8 cellular contexts compared by ENCODE assay signal in the genomic region with DNA sequence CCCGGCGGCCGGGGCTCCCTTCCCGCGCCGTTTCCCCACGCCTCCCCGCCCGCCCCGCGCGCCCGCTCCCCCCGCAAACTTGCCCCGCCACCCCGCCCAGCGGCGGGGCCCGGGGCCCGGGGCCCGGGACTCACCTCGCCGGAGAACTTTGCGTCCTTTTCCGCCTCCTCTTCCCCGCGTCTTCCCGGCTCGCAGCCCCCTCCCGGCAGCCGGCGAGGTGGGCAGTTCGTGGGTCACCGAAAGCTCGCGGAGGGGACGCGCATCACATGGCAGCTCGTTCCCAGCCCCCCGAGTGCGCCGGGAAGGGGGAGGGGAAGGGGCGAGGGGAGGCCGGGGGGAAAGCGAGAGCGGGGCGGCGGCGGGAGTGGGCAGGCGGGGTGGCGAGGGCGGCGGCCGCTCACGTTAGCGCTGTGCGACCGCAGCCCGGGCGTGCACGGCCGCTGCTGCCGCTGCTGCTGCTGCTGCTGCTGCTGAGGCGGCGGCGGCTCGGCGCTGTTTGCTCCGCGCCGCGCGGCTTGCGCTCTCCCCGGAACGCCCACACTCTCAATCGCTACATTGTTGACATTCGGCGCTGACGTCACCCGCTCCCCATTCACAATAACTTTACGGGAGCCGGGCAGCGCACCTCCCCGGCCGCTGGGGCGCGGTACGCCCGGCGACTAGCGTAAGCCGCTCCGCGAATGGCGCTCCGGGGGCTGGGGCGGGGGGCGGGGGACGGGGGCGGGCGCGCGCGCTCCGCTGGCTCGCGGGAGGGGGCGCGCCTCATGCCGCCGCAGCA. TPM values are rescaled to one million over a fixed set of nuclear protein-coding genes. Genes with fewer than 3 reads are reported as not detected.
A peak's percentile ranks its signal among the peaks of the same experiment; 100 is the strongest.
DNase-seq lines count a peak whose midpoint lies in the region; ATAC-seq and TF ChIP-seq lines count a peak whose summit lies in the region.

BACH2 (minus strand) TSS at position 498 of the 778 bp plus-strand sequence. CDS start 287,999 bp downstream, outside the sequence.

- no peak for TF ChIP-seq CTCF in BE2C (IDR thresholded peaks at IDR 0.05; ENCODE audit: low read depth, low read length)
- TF ChIP-seq CTCF in epithelial cell of esophagus (IDR thresholded peaks at IDR 0.05; ENCODE audit: insufficient read depth, low read depth, low read length, missing control alignments) = no peak

- H3K4me1 ChIP-seq in BE2C = no peaks in the 10 kb centered on the region

- H3K36me3 ChIP-seq in BE2C = no peaks in the 10 kb centered on the region

- peaks cover 83% of the 10 kb centered on the region for H3K27me3 ChIP-seq in BE2C

- H3K4me3 ChIP-seq in BE2C (ENCODE audit: low read depth, low read length) = peak within 1 kb of the TSS; percentile 48
- H3K4me3 ChIP-seq in epithelial cell of esophagus (ENCODE audit: low read length) = peak within 1 kb of the TSS; percentile 56

- ATAC-seq in GM19455 (IDR thresholded peaks at IDR 0.05; ENCODE audit: unreplicated experiment) = peak; percentile 67

- peak; percentile 78 for DNase-seq in BE2C
- peak; percentile 75 for DNase-seq in HK-2 (ENCODE audit: unreplicated experiment)
- peak; percentile 76 for DNase-seq in NOMO-1 treated with DMSO at 0.1 percent for 48 hours (lab: John Stamatoyannopoulos, UW; ENCODE audit: unreplicated experiment)
- DNase-seq in activated CD8-positive, alpha-beta memory T cell treated with anti-CD3 and anti-CD28 coated beads, Interleukin-2, amount 50 U/mL, for 4 hours = peak; percentile 97
- peak; percentile 96 for DNase-seq in epithelial cell of esophagus (ENCODE audit: low read depth)
- DNase-seq in middle frontal gyrus (ENCODE audit: extremely low spot score, low spot score) = peak; percentile 90
- DNase-seq in stimulated activated CD8-positive, alpha-beta memory T cell treated with anti-CD3 and anti-CD28 coated beads, Interleukin-15, amount 100 ng/mL, for 48 hours (ENCODE audit: low read depth in 2 of 2) = peak; percentile 92 to 93

- no peaks in the 10 kb centered on the region for H3K9me3 ChIP-seq in BE2C

RNA-seq across cellular contexts. Expression of gene BACH2, which starts in this region (rescaled TPM):
- polyA plus RNA-seq in BE2C (2012; ENCODE audit: insufficient read depth, insufficient read length, low read depth) = 0.14 TPM

Comparison
In these comparisons a context has a peak if more than half of its experiments do, and no peak if none do; other contexts are left out.
1. Peak in every context shown above with its lines: DNase-seq, ATAC-seq and H3K4me3 ChIP-seq.